In the genomic region with DNA sequence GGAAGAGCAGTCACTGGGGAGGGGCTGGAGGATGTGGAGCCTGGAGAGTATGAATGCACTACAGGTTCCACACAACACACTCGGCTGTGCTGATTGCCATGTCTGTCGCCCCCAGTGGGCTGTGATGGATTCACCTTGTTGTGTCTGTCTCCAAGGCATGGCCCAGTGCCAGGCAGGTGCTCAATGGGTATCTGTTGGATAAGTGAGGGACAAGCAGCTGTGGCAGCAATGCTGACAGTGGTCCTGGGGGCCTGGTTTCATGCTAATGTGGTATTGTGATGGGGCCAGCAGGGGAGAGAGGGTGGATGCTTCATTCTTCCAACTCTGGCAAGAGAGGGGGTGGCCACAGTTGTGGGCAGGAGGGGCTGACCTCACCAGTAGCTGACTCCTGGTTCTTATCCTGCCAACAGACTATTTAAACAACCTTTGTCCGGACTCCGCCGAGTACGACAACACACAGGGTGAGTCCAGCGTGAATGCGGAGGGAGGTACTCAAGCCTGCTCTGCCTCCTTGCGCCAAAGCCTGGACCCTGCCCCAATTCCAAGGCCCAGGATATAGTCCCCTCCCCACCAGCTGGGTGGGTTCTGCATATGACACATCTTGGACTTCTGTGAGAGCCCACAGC, we compare ENCODE assay signal across 20 cellular contexts. TPM values are rescaled to one million over a fixed set of nuclear protein-coding genes. Genes with fewer than 3 reads are reported as not detected.
DNase-seq lines count a peak whose midpoint lies in the region; ATAC-seq, FAIRE-seq and TF ChIP-seq lines count a peak whose summit lies in the region.
"Had no signal": no experiment of that assay in that cellular context is flagged by ENCODE, and none has a peak within 500 bp of the region (broad histone marks: within the 10 kb centered on the region; RNA-seq: fewer than 3 reads in every experiment).

No MANE protein-coding gene starts in this region.

- TF ChIP-seq CTCF in GM12878 (IDR thresholded peaks at IDR 0.05 in 2 of 3, conservative IDR thresholded peaks at IDR 0.05 in 1 of 3; ENCODE audit: control insufficient read depth in 2 of 3, extremely low read depth in 1 of 3, insufficient read depth in 1 of 3, low read depth in 3 of 3, low read length in 3 of 3) (no peak), neural progenitor cell (IDR thresholded peaks at IDR 0.05) (no peak), natural killer cell (IDR thresholded peaks at IDR 0.05) (no peak)

- CTCF ChIA-PET in GM12878 (lab: Yijun Ruan, JAX), result interaction anchor here (1.2 to 1.3 kb wide), 2 partner anchors 21 to 117 kb away, joined by 3 read pairs; no protein-coding TSS in a partner anchor

- H3K36me3 Mint-ChIP-seq in neural progenitor cell (no peaks in the 10 kb centered on the region), natural killer cell (no peaks in the 10 kb centered on the region)
- H3K36me3 Mint-ChIP-seq: stimulated activated effector memory CD8-positive, alpha-beta T cell treated with anti-CD3 and anti-CD28 coated beads, Interleukin-12 subunit alpha, Interleukin-12 subunit beta, amount 100 ng/mL, for 72 hours had no signal

- H3K9ac ChIP-seq in GM12878 (ENCODE audit: control insufficient read depth, insufficient read depth, low read length) (no peak overlapping the region), neural progenitor cell (no peak overlapping the region)
- H3K9ac ChIP-seq: GM23248 had no signal

- H3K27ac Mint-ChIP-seq in neural progenitor cell (peak overlapping the region; percentile 26), natural killer cell (no peak overlapping the region)
- H3K27ac Mint-ChIP-seq: activated CD4-positive, alpha-beta memory T cell treated with anti-CD3 and anti-CD28 coated beads for 36 hours; activated naive CD8-positive, alpha-beta T cell; stimulated activated effector memory CD8-positive, alpha-beta T cell treated with anti-CD3 and anti-CD28 coated beads, Interleukin-12 subunit alpha, Interleukin-12 subunit beta, amount 100 ng/mL, for 72 hours had no signal

- DNase-seq in NCI-H1105 (lab: John Stamatoyannopoulos, UW) (peak; percentile 9), NCI-H1105 treated with DMSO at 0.1 percent for 48 hours (lab: John Stamatoyannopoulos, UW) (no peak), NCI-H146 (lab: John Stamatoyannopoulos, UW) (peak; percentile 47), GM12878 (ENCODE audit: low read depth, low spot score) (no peak), neural progenitor cell (ENCODE audit: low spot score) (no peak), KBM-7 (no peak), natural killer cell (no peak)
- DNase-seq: activated CD4-positive, alpha-beta memory T cell treated with anti-CD3 and anti-CD28 coated beads for 36 hours; brain microvascular endothelial cell; foreskin fibroblast; GM23248; NCI-H1092; occipital lobe; retina; SJCRH30; thyroid gland had no signal

- no peak for FAIRE-seq in GM12878 (lab: Jason Lieb, UNC)
- FAIRE-seq: D721Med had no signal

- H3K27me3 Mint-ChIP-seq in neural progenitor cell (ENCODE audit: insufficient read depth, low read depth) (peaks cover 2% of the 10 kb centered on the region), natural killer cell (ENCODE audit: low read depth in 2 of 2) (peaks cover 20 to 22% of the 10 kb centered on the region in 2 donors)

- no peak for TF ChIP-seq EP300 in GM12878 (IDR thresholded peaks at IDR 0.05; ENCODE audit: borderline replicate concordance in 1 of 2, control insufficient read depth in 1 of 2, low read depth in 2 of 2, low read length in 2 of 2)

- H3K4me3 Mint-ChIP-seq in neural progenitor cell, result no peak overlapping the region
- no peak overlapping the region for H3K4me3 Mint-ChIP-seq in natural killer cell
- H3K4me3 Mint-ChIP-seq: activated CD4-positive, alpha-beta memory T cell treated with anti-CD3 and anti-CD28 coated beads for 36 hours; activated naive CD8-positive, alpha-beta T cell; stimulated activated effector memory CD8-positive, alpha-beta T cell treated with anti-CD3 and anti-CD28 coated beads, Interleukin-12 subunit alpha, Interleukin-12 subunit beta, amount 100 ng/mL, for 72 hours had no signal

- TF ChIP-seq POLR2A in GM12878 (IDR thresholded peaks at IDR 0.05; ENCODE audit: low read depth, low read length), result no peak

- no peaks in the 10 kb centered on the region for H3K4me1 ChIP-seq in GM12878 (ENCODE audit: control insufficient read depth, insufficient read depth, low read length)
- H3K4me1 ChIP-seq in neural progenitor cell, result peaks cover 13% of the 10 kb centered on the region
- H3K4me1 ChIP-seq: SJCRH30, thyroid gland had no signal

- H2AFZ ChIP-seq in GM12878 (ENCODE audit: control insufficient read depth, low read depth, low read length) (no peak overlapping the region), neural progenitor cell (replicated peaks) (no peak overlapping the region)
- H2AFZ ChIP-seq: GM23248 had no signal

- WGBS in GM12878 (ENCODE audit: insufficient coverage, insufficient replicate concordance, low lambda C conversion rate, missing lambda C conversion rate), result 60% methylated on average over 9 of the region's 9 CpGs

- no peak for TF ChIP-seq RAD21 in GM12878 (IDR thresholded peaks at IDR 0.05; ENCODE audit: insufficient read depth, low read depth, low read length)

- H3K4me3 ChIP-seq in GM12878 (no peak overlapping the region), neural progenitor cell (no peak overlapping the region)
- H3K4me3 ChIP-seq: GM23248, SJCRH30, thyroid gland had no signal

- no peak overlapping the region for H3K4me2 ChIP-seq in GM12878 (ENCODE audit: control insufficient read depth, insufficient read depth)
- no peak overlapping the region for H3K4me2 ChIP-seq in neural progenitor cell

- H3K9me3 ChIP-seq in GM12878 (replicated peaks; ENCODE audit: control insufficient read depth, insufficient read depth, low read length) (no peaks in the 10 kb centered on the region; the same call in 1 of the 3 replicates), neural progenitor cell (ENCODE audit: low read depth) (no peaks in the 10 kb centered on the region)
- H3K9me3 ChIP-seq: thyroid gland had no signal

- SMC1A ChIA-PET in GM12878 (lab: Charles Lee; ENCODE audit: uncharacterized antibody, unreplicated experiment), result no interaction called here

- H3F3A ChIP-seq in neural progenitor cell (ENCODE audit: low read depth), result no peaks in the 10 kb centered on the region

- RAD21 ChIA-PET in GM12878 (lab: Charles Lee; ENCODE audit: unreplicated experiment), result no interaction called here

- in situ Hi-C loops in GM12878 (cut with MboI) (no loop called here), KBM-7 (cut with MboI; ENCODE audit: low pct_unique_long_range_greater_than_20kb, low sequenced_read_pairs) (no loop called here)

- H3K4me1 Mint-ChIP-seq in neural progenitor cell (peaks cover 6% of the 10 kb centered on the region), natural killer cell (peaks cover 0 to 6% of the 10 kb centered on the region in 2 donors)
- H3K4me1 Mint-ChIP-seq: stimulated activated effector memory CD8-positive, alpha-beta T cell treated with anti-CD3 and anti-CD28 coated beads, Interleukin-12 subunit alpha, Interleukin-12 subunit beta, amount 100 ng/mL, for 72 hours had no signal

- H3K36me3 ChIP-seq in GM12878 (ENCODE audit: control insufficient read depth in 2 of 2, insufficient read depth in 2 of 2, low read length in 1 of 2), result no peaks in the 10 kb centered on the region
- no peaks in the 10 kb centered on the region for H3K36me3 ChIP-seq in neural progenitor cell
- H3K36me3 ChIP-seq: brain microvascular endothelial cell, SJCRH30, thyroid gland had no signal

- H3K79me2 ChIP-seq in GM12878 (ENCODE audit: control insufficient read depth, insufficient read depth, low read length) (no peaks in the 10 kb centered on the region), neural progenitor cell (ENCODE audit: low read depth) (no peaks in the 10 kb centered on the region)

- POLR2A ChIA-PET in GM12878 (lab: Charles Lee), result no interaction called here

- intact Hi-C loops in GM12878 (cut with micrococcal nuclease; ENCODE audit: unreplicated experiment) (no loop called here), natural killer cell (cut with micrococcal nuclease) (no loop called here)

- H3K9me3 Mint-ChIP-seq in neural progenitor cell (peaks cover 2% of the 10 kb centered on the region), natural killer cell (no peaks in the 10 kb centered on the region)
- H3K9me3 Mint-ChIP-seq: stimulated activated effector memory CD8-positive, alpha-beta T cell treated with anti-CD3 and anti-CD28 coated beads, Interleukin-12 subunit alpha, Interleukin-12 subunit beta, amount 100 ng/mL, for 72 hours had no signal

- H4K20me1 ChIP-seq in GM12878 (ENCODE audit: control insufficient read depth, insufficient read depth) (no peaks in the 10 kb centered on the region), neural progenitor cell (ENCODE audit: low read depth) (no peaks in the 10 kb centered on the region)

- ATAC-seq in GM12878, result peak; percentile 21; the same call in 1 of the 3 replicates
- no peak for ATAC-seq in GM21528 (IDR thresholded peaks at IDR 0.05; ENCODE audit: low FRiP score, unreplicated experiment)
- no peak for ATAC-seq in natural killer cell

- H3K27me3 ChIP-seq in GM12878 (replicated peaks in 1 of 2; ENCODE audit: control insufficient read depth in 2 of 2, insufficient read depth in 2 of 2, low read length in 1 of 2) (no peaks in the 10 kb centered on the region; a peak in 1 of 4 replicates), neural progenitor cell (no peaks in the 10 kb centered on the region)
- H3K27me3 ChIP-seq: brain microvascular endothelial cell, SJCRH30, thyroid gland had no signal

- H3K27ac ChIP-seq in GM12878 (ENCODE audit: control insufficient read depth, insufficient read depth) (no peak overlapping the region), neural progenitor cell (no peak overlapping the region)
- H3K27ac ChIP-seq: brain microvascular endothelial cell, GM23248, SJCRH30, thyroid gland had no signal

- BruUV-seq in GM12878 (replicated peaks; lab: Mats Ljungman, UMichigan), result no TSS peak

RNA-seq across cellular contexts. Expression of a gene that starts 47.3 kb away (rescaled TPM):
- total RNA-seq in GM12878 (2013; cell fraction: nucleolus; rRNA removed), result 159 and 163 TPM in 2 replicates
- 22.8 and 23.2 TPM in 2 replicates for total RNA-seq in GM12878 (2014; rRNA removed)
- total RNA-seq in GM12878 (2014; rRNA removed; fragmentation: Illumina TruSeq; extraction: Trizol), result 16.9 and 18.0 TPM in 2 replicates
- 28.2 and 30.3 TPM in 2 replicates for total RNA-seq in GM12878 (2021)
- 8.9 TPM for polyA plus RNA-seq in GM12878 (2011; ENCODE audit: low read depth)
- 18.6 and 20.3 TPM in 2 replicates for polyA plus RNA-seq in GM12878 (2011; rRNA removed)
- polyA plus RNA-seq in GM12878 (2011; cell fraction: cytosol; rRNA removed), result 12.8 and 14.0 TPM in 2 replicates
- polyA plus RNA-seq in GM12878 (2011; cell fraction: nucleus; rRNA removed), result 85.1 and 85.9 TPM in 2 replicates
- 12.6 and 14.3 TPM in 2 replicates for polyA plus RNA-seq in GM12878 (2012)
- polyA plus RNA-seq in GM12878 (2014; fragmentation: Illumina TruSeq; extraction: Trizol), result 19.7 and 22.1 TPM in 2 replicates
- 1 to 10 TPM; 2.7 to 4.5 TPM for polyA plus RNA-seq in GM12878 (2014; fragmentation: Nextera tagmentation; extraction: Ambion mirVana)
- 16.8 and 21.2 TPM in 2 replicates for polyA plus RNA-seq in GM12878 (2014; rRNA removed)
- 10 to 100 TPM in 1 of 2 experiments, 1 to 10 TPM in 1; 7.3 to 16.1 TPM for polyA plus RNA-seq in GM12878 (2016; fragmentation: Nextera tagmentation; extraction: Ambion mirVana)
- polyA minus RNA-seq in GM12878 (2011; rRNA and poly(A)+ RNA removed), result 34.5 and 35.7 TPM in 2 replicates
- 10.7 and 18.3 TPM in 2 replicates for polyA minus RNA-seq in GM12878 (2011; cell fraction: cytosol; rRNA and poly(A)+ RNA removed)
- polyA minus RNA-seq in GM12878 (2011; cell fraction: nucleus; rRNA and poly(A)+ RNA removed), result 37.5 and 70.9 TPM in 2 replicates
- 35.6 and 57.3 TPM in 2 replicates for total RNA-seq in neural progenitor cell (ENCODE audit: low replicate concordance)
- total RNA-seq in natural killer cell, result 10 to 100 TPM; 70.4 to 94.3 (median 81.6) TPM

Comparison
In these comparisons a context has a peak if more than half of its experiments do, and no peak if none do; other contexts are left out.
1. DNase-seq: peak in NCI-H1105 (single experiment) and NCI-H146 (single experiment); none in NCI-H1105 treated with DMSO at 0.1 percent for 48 hours (single experiment), GM12878 (single experiment), neural progenitor cell (single experiment), KBM-7 (single experiment) and natural killer cell (single experiment).